ENCODE assay signal across 16 cellular contexts in the genomic region with DNA sequence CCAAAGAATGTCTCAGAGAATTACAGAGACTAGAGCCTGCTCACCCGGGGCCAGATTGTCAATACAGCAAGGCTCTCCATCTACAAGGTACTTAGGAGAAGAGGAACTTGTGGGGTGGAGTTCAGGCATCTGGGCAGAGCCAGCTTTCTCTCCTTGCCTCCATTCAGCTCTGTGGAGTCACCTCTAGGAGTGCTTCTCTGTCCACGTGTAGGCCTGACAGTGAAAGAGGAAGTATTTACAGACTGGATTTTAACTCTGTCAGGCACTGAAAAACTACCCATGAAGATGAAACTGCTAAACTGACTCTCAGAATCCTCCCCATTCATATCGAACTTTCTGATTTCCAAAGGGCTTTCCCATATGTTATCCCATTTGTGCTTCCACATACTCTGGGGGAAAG.
DNase-seq lines count a peak whose midpoint lies in the region; ATAC-seq, FAIRE-seq and TF ChIP-seq lines count a peak whose summit lies in the region.
"Had no signal": no experiment of that assay in that cellular context is flagged by ENCODE, and none has a peak within 500 bp of the region (broad histone marks: within the 10 kb centered on the region; RNA-seq: fewer than 3 reads in every experiment).

No MANE protein-coding gene starts in this region.

- H3K27me3 Mint-ChIP-seq in activated T-helper 2 cell treated with anti-CD3 and anti-CD28 coated beads, Interferon-gamma antibody, Interleukin-2, Interleukin-4, amounts not matched to agents 10 μg/mL and 5 μg/mL and 100 μg/mL, durations not matched to agents 14 hours and 24 hours and 36 hours (ENCODE audit: low read depth): no peaks in the 10 kb centered on the region

- no peak overlapping the region for H3K27ac Mint-ChIP-seq in activated T-helper 2 cell treated with anti-CD3 and anti-CD28 coated beads, Interferon-gamma antibody, Interleukin-2, Interleukin-4, amounts not matched to agents 10 μg/mL and 5 μg/mL and 100 μg/mL, durations not matched to agents 14 hours and 24 hours and 36 hours
- H3K27ac Mint-ChIP-seq: activated CD8-positive, alpha-beta memory T cell treated with anti-CD3 and anti-CD28 coated beads, Interleukin-2, amount 10 ng/mL, durations not matched to agents 7 days and 5 days; H9; immature natural killer cell had no signal

- H3K9me2 ChIP-seq in SU-DHL-6 (replicated peaks; ENCODE audit: insufficient read depth, low read length): no peaks in the 10 kb centered on the region

- H2AFZ ChIP-seq in SU-DHL-6 (ENCODE audit: low read depth, low read length, severe bottlenecking): peak overlapping the region; percentile 75

- intact Hi-C loops in activated T-helper 2 cell treated with anti-CD3 and anti-CD28 coated beads, Interferon-gamma antibody, Interleukin-2, Interleukin-4, amounts not matched to agents 10 μg/mL and 5 μg/mL and 100 μg/mL, durations not matched to agents 14 hours and 24 hours and 36 hours (cut with micrococcal nuclease): no loop called here
- intact Hi-C loops in head of caudate nucleus (cut with DNase I): no loop called here

- H3K36me3 ChIP-seq in SU-DHL-6 (ENCODE audit: low read length): no peaks in the 10 kb centered on the region
- H3K36me3 ChIP-seq: thoracic aorta had no signal

- peak; percentile 58 for ATAC-seq in GM21717 (IDR thresholded peaks at IDR 0.05; ENCODE audit: unreplicated experiment)
- peak; percentile 52 for ATAC-seq in HG03558 (IDR thresholded peaks at IDR 0.05; ENCODE audit: extremely low read depth, unreplicated experiment)
- ATAC-seq in HG03571 (IDR thresholded peaks at IDR 0.05; ENCODE audit: unreplicated experiment): no peak
- ATAC-seq: activated CD8-positive, alpha-beta memory T cell treated with anti-CD3 and anti-CD28 coated beads, Interleukin-2, amount 10 ng/mL, durations not matched to agents 7 days and 5 days had no signal

- H3K9me3 Mint-ChIP-seq in activated T-helper 2 cell treated with anti-CD3 and anti-CD28 coated beads, Interferon-gamma antibody, Interleukin-2, Interleukin-4, amounts not matched to agents 10 μg/mL and 5 μg/mL and 100 μg/mL, durations not matched to agents 14 hours and 24 hours and 36 hours: peaks cover 3% of the 10 kb centered on the region
- H3K9me3 Mint-ChIP-seq: immature natural killer cell had no signal

- no peak overlapping the region for H3K4me2 ChIP-seq in SU-DHL-6 (ENCODE audit: low read depth, low read length, poor library complexity, severe bottlenecking)

- H4K20me1 ChIP-seq in SU-DHL-6 (ENCODE audit: low read depth, low read length): no peaks in the 10 kb centered on the region

- no peaks in the 10 kb centered on the region for H3K9me3 ChIP-seq in SU-DHL-6 (ENCODE audit: insufficient read depth, low read length)
- H3K9me3 ChIP-seq: thoracic aorta had no signal

- no peaks in the 10 kb centered on the region for H3K79me2 ChIP-seq in SU-DHL-6 (ENCODE audit: insufficient read depth, low read length)

- H3K4me1 Mint-ChIP-seq in activated T-helper 2 cell treated with anti-CD3 and anti-CD28 coated beads, Interferon-gamma antibody, Interleukin-2, Interleukin-4, amounts not matched to agents 10 μg/mL and 5 μg/mL and 100 μg/mL, durations not matched to agents 14 hours and 24 hours and 36 hours (ENCODE audit: low read depth): no peaks in the 10 kb centered on the region
- H3K4me1 Mint-ChIP-seq: activated CD8-positive, alpha-beta memory T cell treated with anti-CD3 and anti-CD28 coated beads, Interleukin-2, amount 10 ng/mL, durations not matched to agents 7 days and 5 days; H9; immature natural killer cell had no signal

- 0 out of 2 replicates have a peak, but pooled peaks cover 4% of the 10 kb centered on the region for H3F3A ChIP-seq in SU-DHL-6 (ENCODE audit: insufficient read depth)

- no peaks in the 10 kb centered on the region for H3K36me3 Mint-ChIP-seq in activated T-helper 2 cell treated with anti-CD3 and anti-CD28 coated beads, Interferon-gamma antibody, Interleukin-2, Interleukin-4, amounts not matched to agents 10 μg/mL and 5 μg/mL and 100 μg/mL, durations not matched to agents 14 hours and 24 hours and 36 hours (ENCODE audit: low read depth)

- DNase-seq in GM12891 (ENCODE audit: insufficient read length, low spot score): no peak
- DNase-seq in activated T-helper 2 cell treated with anti-CD3 and anti-CD28 coated beads, Interferon-gamma antibody, Interleukin-2, Interleukin-4, amounts not matched to agents 10 μg/mL and 5 μg/mL and 100 μg/mL, durations not matched to agents 14 hours and 24 hours and 36 hours (ENCODE audit: low spot score): no peak
- DNase-seq in head of caudate nucleus: no peak
- no peak for DNase-seq in erythroblast (lab: John Stamatoyannopoulos, UW)
- DNase-seq: activated CD8-positive, alpha-beta memory T cell treated with anti-CD3 and anti-CD28 coated beads, Interleukin-2, amount 10 ng/mL, durations not matched to agents 7 days and 5 days; DMS153; H9; immature natural killer cell; NCI-H1417 treated with DMSO at 0.1 percent for 48 hours; NCI-H82 had no signal

- no peaks in the 10 kb centered on the region for H3K27me3 ChIP-seq in SU-DHL-6 (ENCODE audit: low read length)

- no peak overlapping the region for H3K27ac ChIP-seq in SU-DHL-6 (ENCODE audit: low read depth, low read length)
- H3K27ac ChIP-seq: thoracic aorta had no signal

- H3K4me3 Mint-ChIP-seq in activated T-helper 2 cell treated with anti-CD3 and anti-CD28 coated beads, Interferon-gamma antibody, Interleukin-2, Interleukin-4, amounts not matched to agents 10 μg/mL and 5 μg/mL and 100 μg/mL, durations not matched to agents 14 hours and 24 hours and 36 hours (ENCODE audit: low read depth): no peak overlapping the region
- H3K4me3 Mint-ChIP-seq: activated CD8-positive, alpha-beta memory T cell treated with anti-CD3 and anti-CD28 coated beads, Interleukin-2, amount 10 ng/mL, durations not matched to agents 7 days and 5 days; H9; immature natural killer cell had no signal

- H3K9ac ChIP-seq in SU-DHL-6 (ENCODE audit: low read length): no peak overlapping the region

- H3K4me3 ChIP-seq in SU-DHL-6 (ENCODE audit: insufficient read depth, low read length, poor library complexity, severe bottlenecking): no peak overlapping the region
- H3K4me3 ChIP-seq: thoracic aorta had no signal

- FAIRE-seq in GM12891 (lab: Jason Lieb, UNC): peak; percentile 75
- FAIRE-seq: colon had no signal

- TF ChIP-seq CTCF in SU-DHL-6 (IDR thresholded peaks at IDR 0.05; ENCODE audit: insufficient read depth, low read length, poor library complexity, severe bottlenecking): no peak

- no peak for TF ChIP-seq POLR2A in GM12891 (IDR thresholded peaks at IDR 0.05; ENCODE audit: low read depth, low read length)
- no peak for TF ChIP-seq POLR2A in erythroblast (IDR thresholded peaks at IDR 0.05; ENCODE audit: low read length)

TF ChIP-seq in GM12891, 5 proteins besides CTCF, POLR2A, EP300 and RAD21:
- TF ChIP-seq TAF1 (IDR thresholded peaks at IDR 0.05; ENCODE audit: low read depth, low read length) (no peak), POU2F2 (IDR thresholded peaks at IDR 0.05; ENCODE audit: low read depth, low read length) (no peak), POLR2AphosphoS5 (IDR thresholded peaks at IDR 0.05; ENCODE audit: low read depth, low read length) (no peak), PAX5 (IDR thresholded peaks at IDR 0.05; ENCODE audit: insufficient read depth, low read length, severe bottlenecking) (no peak), SPI1 (IDR thresholded peaks at IDR 0.05; ENCODE audit: low read depth, low read length) (no peak)
TF ChIP-seq in GM12891: peak in this region for 0.
